1 cellular context compared by ENCODE assay signal in genomic region chr11:117095301-117096139, GRCh38.
A peak's percentile ranks its signal among the peaks of the same experiment; 100 is the strongest.
TF ChIP-seq lines count a peak whose summit lies in the region.

No MANE protein-coding gene starts in this region.

TF ChIP-seq in K562, 482 proteins besides CTCF, POLR2A, EP300 and RAD21 (continued from another document and continues in another):
- TF ChIP-seq ZHX1 (conservative IDR thresholded peaks at IDR 0.05; ENCODE audit: low read length) (no peak), HIVEP1 (CRISPR knock-in tag; IDR thresholded peaks at IDR 0.05) (no peak), ZNF121 (CRISPR knock-in tag; conservative IDR thresholded peaks at IDR 0.05) (no peak), ATF4 (CRISPR knock-in tag; IDR thresholded peaks at IDR 0.05) (no peak), U2AF2 (optimal IDR thresholded peaks at IDR 0.05; ENCODE audit: low read depth, low read length) (no peak), COPS2 (conservative IDR thresholded peaks at IDR 0.05) (no peak), FOS (IDR thresholded peaks at IDR 0.05; ENCODE audit: extremely low read depth, insufficient read length) (no peak), HSF4 (CRISPR knock-in tag; IDR thresholded peaks at IDR 0.05; ENCODE audit: borderline replicate concordance) (no peak), ZKSCAN1 (IDR thresholded peaks at IDR 0.05; ENCODE audit: low read depth, low read length) (no peak), ADNP (tag; IDR thresholded peaks at IDR 0.05) (no peak), JUND (IDR thresholded peaks at IDR 0.05; ENCODE audit: borderline replicate concordance, low read depth, low read length) (peak; percentile 16; the same call in 1 of the 2 replicates), JUND (tag; IDR thresholded peaks at IDR 0.05; ENCODE audit: borderline replicate concordance, low read depth, low read length) (no peak), ZNF175 (CRISPR knock-in tag; IDR thresholded peaks at IDR 0.05; ENCODE audit: low read depth) (no peak), BCOR (IDR thresholded peaks at IDR 0.05) (peak; percentile 54; the same call in 1 of the 2 replicates), NFE2L1 (tag; IDR thresholded peaks at IDR 0.05; ENCODE audit: borderline replicate concordance, low read depth) (no peak), NBN (IDR thresholded peaks at IDR 0.05; ENCODE audit: low read depth) (0 out of 2 replicates have a peak, but pooled peaks have one; percentile 29), ZNF507 (tag; conservative IDR thresholded peaks at IDR 0.05) (no peak), ZNF384 (IDR thresholded peaks at IDR 0.05; ENCODE audit: low read depth, low read length) (peak; percentile 91), HLTF (IDR thresholded peaks at IDR 0.05) (no peak), MEF2A (IDR thresholded peaks at IDR 0.05; ENCODE audit: control insufficient read depth, low read depth, low read length) (0 out of 2 replicates have a peak, but pooled peaks have one; percentile 36), TEAD4 (IDR thresholded peaks at IDR 0.05; ENCODE audit: low read length) (peak; percentile 86), TEAD4 (CRISPR knock-in tag; IDR thresholded peaks at IDR 0.05; ENCODE audit: borderline replicate concordance) (no peak), FOXK2 (conservative IDR thresholded peaks at IDR 0.05 in 1 of 2, IDR thresholded peaks at IDR 0.05 in 1 of 2; ENCODE audit: low read depth in 2 of 2) (peak; percentile 78 to 79), GTF2F1 (IDR thresholded peaks at IDR 0.05; ENCODE audit: low read depth, low read length) (no peak), YBX1 (IDR thresholded peaks at IDR 0.05) (no peak), RBFOX2 (IDR thresholded peaks at IDR 0.05; ENCODE audit: low read depth, low read length) (no peak), CHD7 (IDR thresholded peaks at IDR 0.05; ENCODE audit: low read depth, low read length) (no peak), NFIC (IDR thresholded peaks at IDR 0.05) (peak; percentile 66), ZNF347 (CRISPR knock-in tag; IDR thresholded peaks at IDR 0.05; ENCODE audit: low read depth) (no peak), FOSL1 (tag; conservative IDR thresholded peaks at IDR 0.05) (peak; percentile 23; the same call in 1 of the 2 replicates), FOXP1 (CRISPR knock-in tag; IDR thresholded peaks at IDR 0.05) (no peak), ZFP36 (IDR thresholded peaks at IDR 0.05; ENCODE audit: low read depth, low read length, partially characterized antibody) (no peak), TCF15 (CRISPR knock-in tag; IDR thresholded peaks at IDR 0.05) (no peak), RBBP5 (IDR thresholded peaks at IDR 0.05; ENCODE audit: borderline replicate concordance, insufficient read depth, low read length, poor library complexity, severe bottlenecking) (no peak), SREBF1 (IDR thresholded peaks at IDR 0.05; ENCODE audit: borderline replicate concordance, low read depth, low read length) (no peak), DACH1 (IDR thresholded peaks at IDR 0.05; ENCODE audit: partially characterized antibody) (no peak), BCL6 (CRISPR knock-in tag; IDR thresholded peaks at IDR 0.05) (no peak), TCF3 (CRISPR knock-in tag; IDR thresholded peaks at IDR 0.05) (peak; percentile 86), GABPA (tag; conservative IDR thresholded peaks at IDR 0.05; ENCODE audit: low read depth) (no peak), ZNF24 (IDR thresholded peaks at IDR 0.05) (no peak), TFAM (CRISPR knock-in tag; conservative IDR thresholded peaks at IDR 0.05) (no peak), CREBBP (IDR thresholded peaks at IDR 0.05; ENCODE audit: low read depth, low read length) (no peak), PHTF2 (CRISPR knock-in tag; IDR thresholded peaks at IDR 0.05) (no peak), ETV5 (CRISPR knock-in tag; IDR thresholded peaks at IDR 0.05; ENCODE audit: low read depth) (no peak)
- TF ChIP-seq, protein P1, sequence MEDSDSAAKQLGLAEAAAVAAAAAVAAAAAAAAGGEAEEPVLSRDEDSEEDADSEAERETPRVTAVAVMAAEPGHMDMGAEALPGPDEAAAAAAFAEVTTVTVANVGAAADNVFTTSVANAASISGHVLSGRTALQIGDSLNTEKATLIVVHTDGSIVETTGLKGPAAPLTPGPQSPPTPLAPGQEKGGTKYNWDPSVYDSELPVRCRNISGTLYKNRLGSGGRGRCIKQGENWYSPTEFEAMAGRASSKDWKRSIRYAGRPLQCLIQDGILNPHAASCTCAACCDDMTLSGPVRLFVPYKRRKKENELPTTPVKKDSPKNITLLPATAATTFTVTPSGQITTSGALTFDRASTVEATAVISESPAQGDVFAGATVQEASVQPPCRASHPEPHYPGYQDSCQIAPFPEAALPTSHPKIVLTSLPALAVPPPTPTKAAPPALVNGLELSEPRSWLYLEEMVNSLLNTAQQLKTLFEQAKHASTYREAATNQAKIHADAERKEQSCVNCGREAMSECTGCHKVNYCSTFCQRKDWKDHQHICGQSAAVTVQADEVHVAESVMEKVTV (CRISPR knock-in tag; IDR thresholded peaks at IDR 0.05), result no peak
- TF ChIP-seq, protein P2, sequence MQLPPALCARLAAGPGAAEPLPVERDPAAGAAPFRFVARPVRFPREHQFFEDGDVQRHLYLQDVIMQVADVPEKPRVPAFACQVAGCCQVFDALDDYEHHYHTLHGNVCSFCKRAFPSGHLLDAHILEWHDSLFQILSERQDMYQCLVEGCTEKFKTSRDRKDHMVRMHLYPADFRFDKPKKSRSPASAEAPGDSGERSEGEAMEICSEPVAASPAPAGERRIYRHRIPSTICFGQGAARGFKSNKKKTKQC (CRISPR knock-in tag; IDR thresholded peaks at IDR 0.05), result no peak
- TF ChIP-seq, protein P3, sequence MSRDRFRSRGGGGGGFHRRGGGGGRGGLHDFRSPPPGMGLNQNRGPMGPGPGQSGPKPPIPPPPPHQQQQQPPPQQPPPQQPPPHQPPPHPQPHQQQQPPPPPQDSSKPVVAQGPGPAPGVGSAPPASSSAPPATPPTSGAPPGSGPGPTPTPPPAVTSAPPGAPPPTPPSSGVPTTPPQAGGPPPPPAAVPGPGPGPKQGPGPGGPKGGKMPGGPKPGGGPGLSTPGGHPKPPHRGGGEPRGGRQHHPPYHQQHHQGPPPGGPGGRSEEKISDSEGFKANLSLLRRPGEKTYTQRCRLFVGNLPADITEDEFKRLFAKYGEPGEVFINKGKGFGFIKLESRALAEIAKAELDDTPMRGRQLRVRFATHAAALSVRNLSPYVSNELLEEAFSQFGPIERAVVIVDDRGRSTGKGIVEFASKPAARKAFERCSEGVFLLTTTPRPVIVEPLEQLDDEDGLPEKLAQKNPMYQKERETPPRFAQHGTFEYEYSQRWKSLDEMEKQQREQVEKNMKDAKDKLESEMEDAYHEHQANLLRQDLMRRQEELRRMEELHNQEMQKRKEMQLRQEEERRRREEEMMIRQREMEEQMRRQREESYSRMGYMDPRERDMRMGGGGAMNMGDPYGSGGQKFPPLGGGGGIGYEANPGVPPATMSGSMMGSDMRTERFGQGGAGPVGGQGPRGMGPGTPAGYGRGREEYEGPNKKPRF (IDR thresholded peaks at IDR 0.05; ENCODE audit: low read depth, low read length), result no peak
- TF ChIP-seq, protein P4, sequence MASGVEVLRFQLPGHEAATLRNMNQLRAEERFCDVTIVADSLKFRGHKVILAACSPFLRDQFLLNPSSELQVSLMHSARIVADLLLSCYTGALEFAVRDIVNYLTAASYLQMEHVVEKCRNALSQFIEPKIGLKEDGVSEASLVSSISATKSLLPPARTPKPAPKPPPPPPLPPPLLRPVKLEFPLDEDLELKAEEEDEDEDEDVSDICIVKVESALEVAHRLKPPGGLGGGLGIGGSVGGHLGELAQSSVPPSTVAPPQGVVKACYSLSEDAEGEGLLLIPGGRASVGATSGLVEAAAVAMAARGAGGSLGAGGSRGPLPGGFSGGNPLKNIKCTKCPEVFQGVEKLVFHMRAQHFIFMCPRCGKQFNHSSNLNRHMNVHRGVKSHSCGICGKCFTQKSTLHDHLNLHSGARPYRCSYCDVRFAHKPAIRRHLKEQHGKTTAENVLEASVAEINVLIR (CRISPR knock-in tag; IDR thresholded peaks at IDR 0.05), result no peak
